Comparison of ENCODE assay signal across 12 cellular contexts in genomic region chr2:38747819-38748218, GRCh38. TPM values are rescaled to one million over a fixed set of nuclear protein-coding genes. Genes with fewer than 3 reads are reported as not detected.
A peak's percentile ranks its signal among the peaks of the same experiment; 100 is the strongest.
DNase-seq lines count a peak whose midpoint lies in the region; ATAC-seq, FAIRE-seq and TF ChIP-seq lines count a peak whose summit lies in the region.
"Had no signal": no experiment of that assay in that cellular context is flagged by ENCODE, and none has a peak within 500 bp of the region (broad histone marks: within the 10 kb centered on the region; RNA-seq: fewer than 3 reads in every experiment).

No MANE protein-coding gene starts in this region.

- 74% methylated on average over 5 of the region's 5 CpGs for WGBS in esophagus muscularis mucosa
- WGBS in small intestine, 3 donors = 9 to 53% (median 19%) methylated on average over 5 of the region's 5 CpGs
- 63% methylated on average over 5 of the region's 5 CpGs for WGBS in right cardiac atrium

- H3K9me3 ChIP-seq in esophagus muscularis mucosa = no peaks in the 10 kb centered on the region
- no peaks in the 10 kb centered on the region for H3K9me3 ChIP-seq in small intestine (ENCODE audit: control insufficient read depth, low read depth)
- H3K9me3 ChIP-seq in right cardiac atrium (ENCODE audit: control insufficient read depth, low read length) = no peaks in the 10 kb centered on the region

- POLR2A ChIA-PET in T-cell (lab: Charles Lee) = interaction anchor here (0.6 to 1.7 kb wide), 10 partner anchors 43 to 1563 kb away, joined by 3 to 7 read pairs (median 4); partner anchors contain the start of gene GALM (in 1 of the 2)

- no peak for TF ChIP-seq CTCF in esophagus muscularis mucosa (IDR thresholded peaks at IDR 0.05)

- peaks cover 46 to 66% (median 57%) of the 10 kb centered on the region in 4 donors for H3K36me3 ChIP-seq in esophagus muscularis mucosa
- H3K36me3 ChIP-seq in small intestine (ENCODE audit: control insufficient read depth in 2 of 2, insufficient read depth in 2 of 2, low read length in 2 of 2) = peaks cover 23 to 33% of the 10 kb centered on the region in 2 donors

- ATAC-seq in T-cell (replicated peaks in 1 of 4) = no peak
- ATAC-seq in right cardiac atrium = no peak

- peaks cover 78% of the 10 kb centered on the region for H3K4me1 Mint-ChIP-seq in activated T-cell treated with anti-CD3 and anti-CD28 coated beads, Interleukin-2, amount 50 U/mL, for 24 hours (ENCODE audit: low read depth)
- peaks cover 75 to 83% (median 82%) of the 10 kb centered on the region in 3 donors for H3K4me1 Mint-ChIP-seq in T-cell

- H3K27ac ChIP-seq in esophagus muscularis mucosa (replicated peaks in 1 of 4) (peak overlapping the region in 3 of 4 donors; percentile 5 to 37 (median 13)), small intestine (ENCODE audit: low read depth in 1 of 2, low read length in 1 of 2) (peak overlapping the region; percentile 38 to 41), right cardiac atrium (ENCODE audit: low read length) (no peak overlapping the region)
- H3K27ac ChIP-seq: HL-60 had no signal

- no peak for DNase-seq in activated T-cell treated with anti-CD3 and anti-CD28 coated beads, Interleukin-2, amount 50 U/mL, for 24 hours
- no peak for DNase-seq in activated T-cell treated with anti-CD3 and anti-CD28 coated beads, Interleukin-2, amount 50 U/mL, for 1 hour
- DNase-seq in T-cell = no peak
- no peak for DNase-seq in esophagus muscularis mucosa (ENCODE audit: extremely low spot score)
- no peak for DNase-seq in small intestine
- DNase-seq in GF-D8 (lab: John Stamatoyannopoulos, UW) = no peak
- no peak for DNase-seq in inferior parietal cortex (ENCODE audit: extremely low spot score)
- no peak for DNase-seq in right cardiac atrium
- DNase-seq: cerebellar nuclear complex, NCI-H2029 had no signal

- no peaks in the 10 kb centered on the region for H3K9me3 Mint-ChIP-seq in activated T-cell treated with anti-CD3 and anti-CD28 coated beads, Interleukin-2, amount 50 U/mL, for 24 hours
- H3K9me3 Mint-ChIP-seq in T-cell = no peaks in the 10 kb centered on the region

- TF ChIP-seq EP300 in esophagus muscularis mucosa (IDR thresholded peaks at IDR 0.05) = no peak

- peaks cover 60 to 75% (median 72%) of the 10 kb centered on the region in 4 donors for H3K4me1 ChIP-seq in esophagus muscularis mucosa
- H3K4me1 ChIP-seq in small intestine (ENCODE audit: control insufficient read depth in 2 of 2, insufficient read depth in 1 of 2, low read depth in 1 of 2, low read length in 1 of 2) = peaks cover 8 to 14% of the 10 kb centered on the region in 2 donors
- H3K4me1 ChIP-seq in right cardiac atrium (ENCODE audit: control insufficient read depth, insufficient read depth, low read length) = peaks cover 6% of the 10 kb centered on the region

- H3K36me3 Mint-ChIP-seq in activated T-cell treated with anti-CD3 and anti-CD28 coated beads, Interleukin-2, amount 50 U/mL, for 24 hours (ENCODE audit: low read depth) = peaks cover 84% of the 10 kb centered on the region
- H3K36me3 Mint-ChIP-seq in T-cell = peaks cover 65% of the 10 kb centered on the region

- H3K4me3 ChIP-seq in esophagus muscularis mucosa = no peak overlapping the region
- H3K4me3 ChIP-seq in small intestine (ENCODE audit: low read depth in 1 of 2, low read length in 2 of 2) = peak overlapping the region in 1 of 2 donors; percentile 100
- no peak overlapping the region for H3K4me3 ChIP-seq in right cardiac atrium (ENCODE audit: low read length)

- no peak for FAIRE-seq in small intestine (lab: Jason Lieb, UNC)
- FAIRE-seq: RCC 7860 had no signal

- CTCF ChIA-PET in T-cell (lab: Charles Lee) = interaction anchor here (0.7 to 9.6 kb wide), 4 partner anchors 146 to 278 kb away, joined by 3 to 97 read pairs (median 4); no protein-coding TSS in a partner anchor

- TF ChIP-seq POLR2A in esophagus muscularis mucosa (IDR thresholded peaks at IDR 0.05; ENCODE audit: low read depth) = no peak

- H3K27me3 Mint-ChIP-seq in activated T-cell treated with anti-CD3 and anti-CD28 coated beads, Interleukin-2, amount 50 U/mL, for 24 hours = peaks cover 4% of the 10 kb centered on the region
- H3K27me3 Mint-ChIP-seq in T-cell = peaks cover 0 to 3% of the 10 kb centered on the region in 2 donors

- H3K4me3 Mint-ChIP-seq in activated T-cell treated with anti-CD3 and anti-CD28 coated beads, Interleukin-2, amount 50 U/mL, for 24 hours = peak overlapping the region; percentile 90
- peak overlapping the region; percentile 99 to 100 (median 100) for H3K4me3 Mint-ChIP-seq in T-cell

- H3K27ac Mint-ChIP-seq in activated T-cell treated with anti-CD3 and anti-CD28 coated beads, Interleukin-2, amount 50 U/mL, for 24 hours = peak overlapping the region; percentile 99
- peak overlapping the region; percentile 84 to 89 for H3K27ac Mint-ChIP-seq in T-cell

- intact Hi-C loops in esophagus muscularis mucosa (cut with DNase I) = no loop called here
- intact Hi-C loops in right cardiac atrium (cut with DNase I) = loop anchor here in 1 of 4 donors (10.0 kb wide), 1 partner anchor 213 kb away; no protein-coding TSS in a partner anchor

- H3K27me3 ChIP-seq in esophagus muscularis mucosa = no peaks in the 10 kb centered on the region
- no peaks in the 10 kb centered on the region for H3K27me3 ChIP-seq in small intestine (ENCODE audit: control insufficient read depth in 2 of 2, insufficient read depth in 2 of 2, low read length in 2 of 2)
- H3K27me3 ChIP-seq in right cardiac atrium (ENCODE audit: control insufficient read depth, insufficient read depth) = no peaks in the 10 kb centered on the region

RNA-seq across cellular contexts. Expression of gene SRSF7, which starts 3.3 kb away (rescaled TPM):
- total RNA-seq in T-cell = 100 to 1,000 TPM; 252 to 649 (median 265) TPM
- total RNA-seq in esophagus muscularis mucosa = 100 to 1,000 TPM in 1 of 4 donors, 10 to 100 TPM in 3; 41.4 to 100 (median 56.8) TPM
- polyA plus RNA-seq in small intestine = 100 to 1,000 TPM in 2 of 3 donors, 10 to 100 TPM in 1; 78.6 to 202 (median 185) TPM
- 10 to 100 TPM; 51.4 to 87.1 (median 64.6) TPM for total RNA-seq in right cardiac atrium
- polyA plus RNA-seq in right cardiac atrium = 51.1 TPM

RNA-seq across cellular contexts. Expression of gene GEMIN6, which starts 30.2 kb away (rescaled TPM):
- total RNA-seq in T-cell (10 to 100 TPM in 3 of 5 donors, 1 to 10 TPM in 2; 4.2 to 16.3 (median 11.8) TPM), esophagus muscularis mucosa (1 to 10 TPM; 2.8 to 9.9 (median 7.4) TPM), right cardiac atrium (10 to 100 TPM in 2 of 4 donors, 1 to 10 TPM in 2; 7.8 to 12.8 (median 9.2) TPM)
- polyA plus RNA-seq in small intestine (10 to 100 TPM; 10.8 to 20.6 (median 14.4) TPM), right cardiac atrium (7.3 TPM)
